8 cellular contexts compared by ENCODE assay signal in the genomic region with DNA sequence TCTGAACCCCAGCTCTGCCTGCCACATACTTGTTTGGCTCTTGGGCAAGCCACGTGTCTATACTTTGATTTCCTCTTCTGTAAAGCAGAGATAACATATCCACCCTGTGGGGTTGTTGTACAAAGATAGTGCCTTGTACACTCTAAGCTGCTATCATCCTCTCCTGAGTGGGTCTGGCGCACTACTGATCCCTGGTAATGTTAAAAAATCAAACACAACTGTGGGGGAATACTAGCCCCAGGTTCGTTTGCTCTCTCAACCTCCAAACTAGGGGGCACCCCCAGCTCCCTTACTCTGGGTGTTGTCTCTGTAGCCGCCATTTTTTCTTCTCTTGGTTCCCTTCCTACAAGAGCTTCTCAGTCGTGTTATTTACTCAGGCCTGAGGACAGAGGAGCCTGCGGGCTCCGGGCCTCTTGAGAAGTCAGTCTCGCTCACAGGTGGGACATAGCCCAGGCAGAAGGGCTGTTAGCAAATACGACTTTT. TPM values are rescaled to one million over a fixed set of nuclear protein-coding genes. Genes with fewer than 3 reads are reported as not detected.
A peak's percentile ranks its signal among the peaks of the same experiment; 100 is the strongest.
DNase-seq lines count a peak whose midpoint lies in the region; ATAC-seq, FAIRE-seq and TF ChIP-seq lines count a peak whose summit lies in the region.

No MANE protein-coding gene starts in this region.

- no peak for TF ChIP-seq CTCF in tibial nerve (IDR thresholded peaks at IDR 0.05)
- TF ChIP-seq CTCF in D721Med (IDR thresholded peaks at IDR 0.05; ENCODE audit: insufficient read depth, missing control alignments): no peak

- no peak overlapping the region; the same call in 1 of the 2 replicates for H3K9ac ChIP-seq in iPS-20b (ENCODE audit: low read depth, low read length)

- H3K9me3 Mint-ChIP-seq in activated CD8-positive, alpha-beta memory T cell treated with anti-CD3 and anti-CD28 coated beads, Interleukin-2, amount 10 ng/mL, durations not matched to agents 7 days and 5 days (ENCODE audit: low read depth): no peaks in the 10 kb centered on the region

- ATAC-seq in activated CD8-positive, alpha-beta memory T cell treated with anti-CD3 and anti-CD28 coated beads, Interleukin-2, amount 10 ng/mL, durations not matched to agents 7 days and 5 days: no peak

- H3K9me3 ChIP-seq in iPS-20b (ENCODE audit: insufficient read depth, low read depth, low read length): no peaks in the 10 kb centered on the region
- no peaks in the 10 kb centered on the region for H3K9me3 ChIP-seq in tibial nerve

- peaks cover 45% of the 10 kb centered on the region for H3K4me1 Mint-ChIP-seq in activated CD8-positive, alpha-beta memory T cell treated with anti-CD3 and anti-CD28 coated beads, Interleukin-2, amount 10 ng/mL, durations not matched to agents 7 days and 5 days

- 67 to 72% methylated on average over 9 of the region's 9 CpGs for WGBS in tibial nerve, 2 donors

- peak overlapping the region; percentile 95 for H3K27ac Mint-ChIP-seq in activated CD8-positive, alpha-beta memory T cell treated with anti-CD3 and anti-CD28 coated beads, Interleukin-2, amount 10 ng/mL, durations not matched to agents 7 days and 5 days

- peak overlapping the region; percentile 89 for H3K4me3 Mint-ChIP-seq in activated CD8-positive, alpha-beta memory T cell treated with anti-CD3 and anti-CD28 coated beads, Interleukin-2, amount 10 ng/mL, durations not matched to agents 7 days and 5 days

- H3K27ac ChIP-seq in iPS-20b (ENCODE audit: low read length) (no peak overlapping the region), tibial nerve (peak overlapping the region in 3 of 4 donors; percentile 87 to 94 (median 94))

- H3K27me3 ChIP-seq in iPS-20b (ENCODE audit: insufficient read depth, low read length) (peaks cover 13% of the 10 kb centered on the region; the same call in 1 of the 2 replicates), tibial nerve (no peaks in the 10 kb centered on the region)

- CTCF ChIA-PET in activated CD8-positive, alpha-beta memory T cell treated with anti-CD3 and anti-CD28 coated beads, Interleukin-2, amount 10 ng/mL, durations not matched to agents 7 days and 5 days (lab: Charles Lee): interaction anchor here (0.7 to 2.0 kb wide), 10 partner anchors 9 to 484 kb away, joined by 3 to 9 read pairs (median 4); partner anchors contain the start of genes DBNL, POLD2 and YKT6

- H3K36me3 ChIP-seq in iPS-20b (ENCODE audit: insufficient read depth, low read depth, low read length): peaks cover 36% of the 10 kb centered on the region
- peaks cover 0 to 45% (median 17%) of the 10 kb centered on the region in 3 donors for H3K36me3 ChIP-seq in tibial nerve

- H3K4me3 ChIP-seq in iPS-20b (ENCODE audit: low read length): peak overlapping the region; percentile 88; the same call in 1 of the 2 replicates
- H3K4me3 ChIP-seq in tibial nerve: peak overlapping the region; percentile 77 to 94 (median 92)

- no peak for TF ChIP-seq POLR2A in tibial nerve (IDR thresholded peaks at IDR 0.05)

- no peak for TF ChIP-seq EP300 in tibial nerve (IDR thresholded peaks at IDR 0.05)

- DNase-seq in activated T-cell treated with anti-CD3 and anti-CD28 coated beads, Interleukin-2, amount 50 U/mL, for 1 hour: peak; percentile 56
- DNase-seq in activated T-cell treated with anti-CD3 and anti-CD28 coated beads for 4 hours (no peak), tibial nerve (ENCODE audit: low spot score in 2 of 2) (no peak), SW480 (ENCODE audit: low spot score) (no peak), DMS114 treated with DMSO at 0.1 percent for 48 hours (lab: John Stamatoyannopoulos, UW; ENCODE audit: unreplicated experiment) (no peak), D721Med (ENCODE audit: insufficient read length, low spot score) (no peak)
- DNase-seq in activated CD8-positive, alpha-beta memory T cell treated with anti-CD3 and anti-CD28 coated beads, Interleukin-2, amount 10 ng/mL, durations not matched to agents 7 days and 5 days: peak; percentile 70

- no peak for FAIRE-seq in D721Med (lab: Jason Lieb, UNC)

- H3K27me3 Mint-ChIP-seq in activated CD8-positive, alpha-beta memory T cell treated with anti-CD3 and anti-CD28 coated beads, Interleukin-2, amount 10 ng/mL, durations not matched to agents 7 days and 5 days: no peaks in the 10 kb centered on the region

- H3K36me3 Mint-ChIP-seq in activated CD8-positive, alpha-beta memory T cell treated with anti-CD3 and anti-CD28 coated beads, Interleukin-2, amount 10 ng/mL, durations not matched to agents 7 days and 5 days: peaks cover 20% of the 10 kb centered on the region

- no peaks in the 10 kb centered on the region for H3K4me1 ChIP-seq in iPS-20b (ENCODE audit: insufficient read depth, low read length)
- H3K4me1 ChIP-seq in tibial nerve: peaks cover 0 to 33% (median 5%) of the 10 kb centered on the region in 4 donors

RNA-seq across cellular contexts. Expression of gene POLM, which starts 1.0 kb away (rescaled TPM):
- 10 to 100 TPM; 41.8 to 41.9 TPM for total RNA-seq in activated CD8-positive, alpha-beta memory T cell treated with anti-CD3 and anti-CD28 coated beads, Interleukin-2, amount 10 ng/mL, durations not matched to agents 7 days and 5 days
- total RNA-seq in tibial nerve: 100 to 1,000 TPM in 1 of 4 donors, 10 to 100 TPM in 3; 31.0 to 104 (median 89.5) TPM

RNA-seq across cellular contexts. Expression of gene PGAM2, which starts 15.9 kb away (rescaled TPM):
- total RNA-seq in activated CD8-positive, alpha-beta memory T cell treated with anti-CD3 and anti-CD28 coated beads, Interleukin-2, amount 10 ng/mL, durations not matched to agents 7 days and 5 days: under 1 TPM in 1 of 2 experiments, not detected in 1; 0.58 TPM
- total RNA-seq in tibial nerve: under 1 TPM in 1 of 4 donors, not detected in 3; 0.98 TPM

RNA-seq across cellular contexts. Expression of gene AEBP1, which starts 22.8 kb away (rescaled TPM):
- total RNA-seq in activated CD8-positive, alpha-beta memory T cell treated with anti-CD3 and anti-CD28 coated beads, Interleukin-2, amount 10 ng/mL, durations not matched to agents 7 days and 5 days: 1 to 10 TPM; 4.0 to 6.6 TPM
- 100 to 1,000 TPM; 142 to 440 (median 264) TPM for total RNA-seq in tibial nerve

RNA-seq across cellular contexts. Expression of gene DBNL, which starts 36.8 kb away (rescaled TPM):
- total RNA-seq in activated CD8-positive, alpha-beta memory T cell treated with anti-CD3 and anti-CD28 coated beads, Interleukin-2, amount 10 ng/mL, durations not matched to agents 7 days and 5 days: 100 to 1,000 TPM; 148 to 153 TPM
- 100 to 1,000 TPM; 113 to 139 (median 126) TPM for total RNA-seq in tibial nerve

RNA-seq across cellular contexts. Expression of gene POLD2, which starts 42.0 kb away (rescaled TPM):
- total RNA-seq in activated CD8-positive, alpha-beta memory T cell treated with anti-CD3 and anti-CD28 coated beads, Interleukin-2, amount 10 ng/mL, durations not matched to agents 7 days and 5 days: 100 to 1,000 TPM; 130 to 158 TPM
- total RNA-seq in tibial nerve: 10 to 100 TPM; 33.9 to 87.9 (median 71.0) TPM

Comparison
In these comparisons a context has a peak if more than half of its experiments do, and no peak if none do; other contexts are left out.
1. DNase-seq: peak in activated T-cell treated with anti-CD3 and anti-CD28 coated beads, Interleukin-2, amount 50 U/mL, for 1 hour (single experiment) and activated CD8-positive, alpha-beta memory T cell treated with anti-CD3 and anti-CD28 coated beads, Interleukin-2, amount 10 ng/mL, durations not matched to agents 7 days and 5 days (single experiment); none in activated T-cell treated with anti-CD3 and anti-CD28 coated beads for 4 hours (single experiment), tibial nerve (0 of 2), SW480 (single experiment), DMS114 treated with DMSO at 0.1 percent for 48 hours (single experiment) and D721Med (single experiment).
2. RNA of gene AEBP1, which starts 22.8 kb away (total RNA-seq): 142 to 440 TPM in tibial nerve; 4.0 to 6.6 TPM in activated CD8-positive, alpha-beta memory T cell treated with anti-CD3 and anti-CD28 coated beads, Interleukin-2, amount 10 ng/mL, durations not matched to agents 7 days and 5 days; every median in the first group is over 10 times any median in the second.